35 cellular contexts compared by ENCODE assay signal in the genomic region with DNA sequence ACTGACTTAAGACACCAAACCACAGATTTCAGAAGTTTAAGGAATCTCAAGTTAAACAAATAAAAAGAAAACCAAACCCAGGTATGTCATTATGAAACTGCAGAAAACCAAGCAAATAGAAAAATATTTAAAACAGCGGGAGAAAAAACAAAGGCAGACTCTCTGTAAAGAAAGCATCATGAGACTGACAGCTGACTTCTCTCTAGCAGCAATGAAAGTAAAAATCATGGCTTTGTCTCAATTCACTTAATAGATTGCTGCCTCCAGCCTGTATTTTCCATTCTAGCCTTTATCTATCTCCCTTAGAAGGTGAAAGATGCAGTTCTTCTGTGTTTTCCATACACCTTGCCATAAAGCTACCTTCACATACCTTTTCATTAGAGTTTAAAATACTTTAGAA.
"Had no signal": no experiment of that assay in that cellular context is flagged by ENCODE, and none has a peak within 500 bp of the region (broad histone marks: within the 10 kb centered on the region; RNA-seq: fewer than 3 reads in every experiment).

No MANE protein-coding gene starts in this region.

- H3K27ac ChIP-seq: KMS-11 had no signal

- H3K4me3 ChIP-seq: MG63 had no signal

- H3K9ac ChIP-seq: KMS-11 had no signal

- H3K4me2 ChIP-seq: KMS-11 had no signal

- H3K36me3 ChIP-seq: MG63 had no signal

- DNase-seq: Karpas-422, Kasumi-1, MG63, MM.1S, MV-4-11, NCI-H1048, NCI-H1092, NCI-H1092 treated with DMSO at 0.1 percent for 48 hours, NCI-H1105, NCI-H1105 treated with DMSO at 0.1 percent for 48 hours, NCI-H1417, NCI-H1417 treated with DMSO at 0.1 percent for 48 hours, NCI-H1436, NCI-H1436 treated with DMSO at 0.1 percent for 48 hours, NCI-H146, NCI-H1694, NCI-H1694 treated with DMSO at 0.1 percent for 48 hours, NCI-H187, NCI-H187 treated with DMSO at 0.1 percent for 48 hours, NCI-H1930, NCI-H2029, NCI-H2029 treated with DMSO at 0.1 percent for 48 hours, NCI-H2081, NCI-H2081 treated with DMSO at 0.1 percent for 48 hours, NCI-H2107, NCI-H2171, NCI-H2171 treated with DMSO at 0.1 percent for 48 hours, NCI-H2227 treated with DMSO at 0.1 percent for 48 hours, NCI-H226, NCI-H345, NCI-H446, NCI-H446 treated with DMSO at 0.1 percent for 48 hours, NCI-H510A, NCI-H510A treated with DMSO at 0.1 percent for 48 hours had no signal
